ENCODE assay signal across 17 cellular contexts in genomic region chr10:16780338-16780880, GRCh38.
"Had no signal": no experiment of that assay in that cellular context is flagged by ENCODE, and none has a peak within 500 bp of the region (broad histone marks: within the 10 kb centered on the region; RNA-seq: fewer than 3 reads in every experiment).

No MANE protein-coding gene starts in this region.

- ATAC-seq: activated CD8-positive, alpha-beta T cell treated with anti-CD3 and anti-CD28 coated beads, Interleukin-2, amount 10 ng/mL, durations not matched to agents 7 days and 5 days; left ventricle myocardium superior; natural killer cell treated with Interleukin-12 subunit alpha and Interleukin-12 subunit beta and Interleukin-15 and Interleukin-18, amount 100 ng/mL, for 72 hours had no signal

- H3K27ac ChIP-seq: coronary artery, esophagus muscularis mucosa, neutrophil, sigmoid colon, thyroid gland had no signal

- DNase-seq: activated CD4-positive, alpha-beta T cell treated with anti-CD3 and anti-CD28 coated beads, Interleukin-2, amount 10 ng/mL, durations not matched to agents 7 days and 5 days; activated CD8-positive, alpha-beta T cell treated with anti-CD3 and anti-CD28 coated beads, Interleukin-2, amount 10 ng/mL, durations not matched to agents 7 days and 5 days; activated effector memory CD4-positive, alpha-beta T cell treated with Interleukin-2 at 50 U/mL for 16 hours; activated T-cell treated with anti-CD3 and anti-CD28 coated beads, Interleukin-2, amount 50 U/mL, for 4 hours; amygdala; caudate nucleus; left ventricle myocardium superior; sigmoid colon; stimulated activated CD4-positive, alpha-beta T cell treated with anti-CD3 and anti-CD28 coated beads, Interleukin-4, amount 100 ng/mL, for 24 hours; stimulated activated naive CD4-positive, alpha-beta T cell; T-helper 1 cell; thyroid gland had no signal

- H3K36me3 ChIP-seq: thyroid gland had no signal

- H3K27ac Mint-ChIP-seq: activated CD8-positive, alpha-beta T cell treated with anti-CD3 and anti-CD28 coated beads, Interleukin-2, amount 10 ng/mL, durations not matched to agents 7 days and 5 days had no signal

- H3K9me3 Mint-ChIP-seq: activated T-cell treated with anti-CD3 and anti-CD28 coated beads, Interleukin-2, amount 50 U/mL, for 4 hours; natural killer cell treated with Interleukin-12 subunit alpha and Interleukin-12 subunit beta and Interleukin-15 and Interleukin-18, amount 100 ng/mL, for 72 hours had no signal

- H3K4me1 ChIP-seq: sigmoid colon had no signal

- H3K27me3 ChIP-seq: esophagus muscularis mucosa, neutrophil, sigmoid colon, thyroid gland had no signal

- H3K4me3 Mint-ChIP-seq: activated CD4-positive, alpha-beta T cell treated with anti-CD3 and anti-CD28 coated beads, Interleukin-2, amount 10 ng/mL, durations not matched to agents 7 days and 5 days; activated CD8-positive, alpha-beta T cell treated with anti-CD3 and anti-CD28 coated beads, Interleukin-2, amount 10 ng/mL, durations not matched to agents 7 days and 5 days; activated T-cell treated with anti-CD3 and anti-CD28 coated beads, Interleukin-2, amount 50 U/mL, for 4 hours; natural killer cell treated with Interleukin-12 subunit alpha and Interleukin-12 subunit beta and Interleukin-15 and Interleukin-18, amount 100 ng/mL, for 72 hours had no signal

- H3K4me3 ChIP-seq: coronary artery, esophagus muscularis mucosa, sigmoid colon, thyroid gland had no signal

- H3K27me3 Mint-ChIP-seq: activated CD4-positive, alpha-beta T cell treated with anti-CD3 and anti-CD28 coated beads, Interleukin-2, amount 10 ng/mL, durations not matched to agents 7 days and 5 days; activated naive CD8-positive, alpha-beta T cell; natural killer cell treated with Interleukin-12 subunit alpha and Interleukin-12 subunit beta and Interleukin-15 and Interleukin-18, amount 100 ng/mL, for 72 hours had no signal

- H3K9me3 ChIP-seq: esophagus muscularis mucosa, neutrophil, sigmoid colon, thyroid gland had no signal
